Comparison of ENCODE assay signal across 1 cellular context in the genomic region with DNA sequence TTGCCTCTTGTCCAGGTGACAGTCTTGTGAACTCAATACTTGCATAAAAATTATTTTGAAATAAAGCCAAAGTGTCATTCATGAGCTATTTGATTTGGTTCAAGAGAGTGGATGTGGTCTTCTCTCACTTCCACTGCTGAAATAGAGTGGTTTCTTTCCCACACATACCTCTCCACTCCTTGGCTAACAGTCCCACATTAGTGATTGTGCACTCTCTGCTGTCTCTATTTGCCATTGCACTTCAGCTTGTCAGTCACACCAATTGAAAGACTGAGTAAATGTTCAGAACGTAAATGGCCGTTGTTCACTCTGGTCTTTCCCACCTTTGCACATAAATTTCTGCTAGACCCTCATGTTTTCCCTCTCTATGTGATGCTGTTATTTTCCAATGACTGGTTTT.
TF ChIP-seq lines count a peak whose summit lies in the region.

No MANE protein-coding gene starts in this region.

TF ChIP-seq in HCT116, 20 proteins besides CTCF, POLR2A, EP300 and RAD21 (continued from another document):
- TF ChIP-seq SIN3A (IDR thresholded peaks at IDR 0.05; ENCODE audit: low read depth) (no peak), CBX3 (IDR thresholded peaks at IDR 0.05; ENCODE audit: low read depth) (no peak), SRF (IDR thresholded peaks at IDR 0.05; ENCODE audit: low read depth) (no peak), ZNF274 (IDR thresholded peaks at IDR 0.05; ENCODE audit: low read depth, low read length) (no peak), REST (IDR thresholded peaks at IDR 0.05; ENCODE audit: low read depth) (no peak), POLR2AphosphoS5 (IDR thresholded peaks at IDR 0.05; ENCODE audit: low read depth, low read length) (no peak), YY1 (IDR thresholded peaks at IDR 0.05; ENCODE audit: extremely low read depth, insufficient replicate concordance, low read depth, low read length) (no peak)
- TF ChIP-seq, protein P1, sequence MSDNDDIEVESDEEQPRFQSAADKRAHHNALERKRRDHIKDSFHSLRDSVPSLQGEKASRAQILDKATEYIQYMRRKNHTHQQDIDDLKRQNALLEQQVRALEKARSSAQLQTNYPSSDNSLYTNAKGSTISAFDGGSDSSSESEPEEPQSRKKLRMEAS (IDR thresholded peaks at IDR 0.05): no peak
- TF ChIP-seq, protein P2, sequence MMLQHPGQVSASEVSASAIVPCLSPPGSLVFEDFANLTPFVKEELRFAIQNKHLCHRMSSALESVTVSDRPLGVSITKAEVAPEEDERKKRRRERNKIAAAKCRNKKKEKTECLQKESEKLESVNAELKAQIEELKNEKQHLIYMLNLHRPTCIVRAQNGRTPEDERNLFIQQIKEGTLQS (IDR thresholded peaks at IDR 0.05): no peak
TF ChIP-seq in HCT116: peak in this region for 0.
